9 cellular contexts compared by ENCODE assay signal in genomic region chr2:196291873-196292800, GRCh38.
DNase-seq lines count a peak whose midpoint lies in the region; ATAC-seq, FAIRE-seq and TF ChIP-seq lines count a peak whose summit lies in the region.
"Had no signal": no experiment of that assay in that cellular context is flagged by ENCODE, and none has a peak within 500 bp of the region (broad histone marks: within the 10 kb centered on the region; RNA-seq: fewer than 3 reads in every experiment).

No MANE protein-coding gene starts in this region.

- in situ Hi-C loops in astrocyte of the spinal cord (cut with HindIII; ENCODE audit: low sequenced_read_pairs) = no loop called here

- TF ChIP-seq CTCF in astrocyte of the spinal cord (IDR thresholded peaks at IDR 0.05; ENCODE audit: low read depth, low read length) (no peak), parathyroid adenoma (IDR thresholded peaks at IDR 0.05) (no peak)

- no peaks in the 10 kb centered on the region for H3K27me3 ChIP-seq in parathyroid adenoma (ENCODE audit: control insufficient read depth, insufficient read depth, low read length)
- H3K27me3 ChIP-seq: sigmoid colon had no signal

- no peak overlapping the region for H3K27ac ChIP-seq in parathyroid adenoma
- H3K27ac ChIP-seq: sigmoid colon had no signal

- H3K4me1 ChIP-seq in parathyroid adenoma = peaks cover 6% of the 10 kb centered on the region
- H3K4me1 ChIP-seq: sigmoid colon had no signal

- H3K4me3 ChIP-seq in astrocyte of the spinal cord (ENCODE audit: low read depth, low read length) (no peak overlapping the region), parathyroid adenoma (ENCODE audit: low read depth, low read length) (no peak overlapping the region)
- H3K4me3 ChIP-seq: sigmoid colon had no signal

- H3K79me2 ChIP-seq in parathyroid adenoma = no peaks in the 10 kb centered on the region

- H3K9ac ChIP-seq in parathyroid adenoma = no peak overlapping the region

- no peaks in the 10 kb centered on the region for H3K36me3 ChIP-seq in parathyroid adenoma (ENCODE audit: control insufficient read depth, insufficient read depth, low read length)
- H3K36me3 ChIP-seq: sigmoid colon had no signal

- FAIRE-seq in GM12892 (lab: Jason Lieb, UNC) = no peak

- peak; percentile 56 for DNase-seq in astrocyte of the spinal cord (ENCODE audit: low read depth, low spot score)
- DNase-seq in GM12892 (ENCODE audit: insufficient read length) = no peak
- DNase-seq in T-helper 9 cell = no peak
- DNase-seq in NCI-H1048 (lab: John Stamatoyannopoulos, UW) = no peak
- DNase-seq: effector CD8-positive, alpha-beta T cell; sigmoid colon had no signal

- H3K9me3 ChIP-seq in parathyroid adenoma (ENCODE audit: control insufficient read depth, low read length) = no peaks in the 10 kb centered on the region
- H3K9me3 ChIP-seq: sigmoid colon had no signal

- TF ChIP-seq POLR2A in GM12892 (IDR thresholded peaks at IDR 0.05; ENCODE audit: low read depth, low read length) = no peak

- peak overlapping the region; percentile 43 for H2AFZ ChIP-seq in parathyroid adenoma

- H3K4me2 ChIP-seq in parathyroid adenoma (ENCODE audit: low read length) = no peak overlapping the region

- ATAC-seq in GM19397 (IDR thresholded peaks at IDR 0.05; ENCODE audit: unreplicated experiment) = peak; percentile 41
- ATAC-seq in HG03378 (IDR thresholded peaks at IDR 0.05; ENCODE audit: unreplicated experiment) = peak; percentile 66
